ENCODE assay signal across 8 cellular contexts in the genomic region with DNA sequence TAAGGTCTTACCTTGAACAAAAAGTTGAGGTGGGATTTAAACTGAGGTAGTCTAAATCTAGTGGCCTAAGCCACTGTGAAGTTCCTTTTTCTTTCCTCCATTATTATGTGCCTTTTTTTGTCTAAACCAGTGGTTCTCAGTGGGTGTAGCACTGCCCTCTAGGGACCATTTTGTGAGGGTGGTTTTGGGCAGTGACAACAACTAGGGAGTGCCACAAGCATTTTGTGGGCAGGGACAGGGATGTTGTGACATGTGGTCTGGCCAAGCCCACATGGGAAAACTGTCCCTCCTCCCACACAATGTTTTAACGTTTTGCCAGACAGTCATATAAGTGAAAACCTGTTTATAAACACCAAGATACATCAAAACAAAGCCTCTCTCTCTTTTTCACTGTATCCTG.
DNase-seq lines count a peak whose midpoint lies in the region; ATAC-seq and TF ChIP-seq lines count a peak whose summit lies in the region.

No MANE protein-coding gene starts in this region.

- no peaks in the 10 kb centered on the region for H3K4me1 ChIP-seq in Panc1 (ENCODE audit: control insufficient read depth, insufficient read depth, low read length)

- no TSS peak for BruUV-seq in Panc1 (replicated peaks; lab: Mats Ljungman, UMichigan)

- CTCF ChIA-PET in Panc1 (lab: Charles Lee) = no interaction called here

- in situ Hi-C loops in Panc1 (cut with HindIII; ENCODE audit: low pct_unique_long_range_greater_than_20kb, low sequenced_read_pairs) = no loop called here

- intact Hi-C loops in Panc1 (cut with micrococcal nuclease; ENCODE audit: unreplicated experiment) = no loop called here

- H3K27ac ChIP-seq in Panc1 (ENCODE audit: low read length) (no peak overlapping the region), caudate nucleus (ENCODE audit: low read depth, low read length) (no peak overlapping the region)

- peak; percentile 56 for DNase-seq in CD1c-positive myeloid dendritic cell (ENCODE audit: extremely low spot score)
- peak; percentile 8 for DNase-seq in Panc1 (ENCODE audit: low read depth, low spot score)
- peak; percentile 49 for DNase-seq in germinal center (ENCODE audit: low spot score)
- no peak for DNase-seq in SW 1271 (lab: John Stamatoyannopoulos, UW)
- DNase-seq in effector CD8-positive, alpha-beta T cell (lab: John Stamatoyannopoulos, UW) = no peak
- DNase-seq in caudate nucleus (lab: John Stamatoyannopoulos, UW) = no peak

- H3K4me3 ChIP-seq in Panc1 (ENCODE audit: low read depth in 2 of 2, low read length in 2 of 2) = no peak overlapping the region

- peak; percentile 23; the same call in 1 of the 2 replicates for TF ChIP-seq CTCF in Panc1 (IDR thresholded peaks at IDR 0.05)

- POLR2A ChIA-PET in Panc1 (lab: Charles Lee) = no interaction called here

- no peaks in the 10 kb centered on the region for H3K36me3 ChIP-seq in Panc1 (ENCODE audit: control insufficient read depth, insufficient read depth, low read length)

- ATAC-seq in GM18868 (IDR thresholded peaks at IDR 0.05; ENCODE audit: unreplicated experiment) (peak; percentile 93), HG03432 (IDR thresholded peaks at IDR 0.05; ENCODE audit: unreplicated experiment) (peak; percentile 88), Panc1 (no peak)

- no peaks in the 10 kb centered on the region for H3K9me3 ChIP-seq in Panc1 (ENCODE audit: control insufficient read depth, insufficient read depth, low read depth, low read length)

- H3K27me3 ChIP-seq in Panc1 (ENCODE audit: control insufficient read depth, insufficient read depth, low read length) = no peaks in the 10 kb centered on the region

Comparison
In these comparisons a context has a peak if more than half of its experiments do, and no peak if none do; other contexts are left out.
1. DNase-seq: peak in CD1c-positive myeloid dendritic cell (single experiment), Panc1 (single experiment) and germinal center (single experiment); none in SW 1271 (0 of 2), effector CD8-positive, alpha-beta T cell (single experiment) and caudate nucleus (0 of 61).